Comparison of ENCODE assay signal across 27 cellular contexts in genomic region chrX:107480272-107480671, GRCh38. TPM values are rescaled to one million over a fixed set of nuclear protein-coding genes. Genes with fewer than 3 reads are reported as not detected.
DNase-seq lines count a peak whose midpoint lies in the region; ATAC-seq, FAIRE-seq and TF ChIP-seq lines count a peak whose summit lies in the region.
"Had no signal": no experiment of that assay in that cellular context is flagged by ENCODE, and none has a peak within 500 bp of the region (broad histone marks: within the 10 kb centered on the region; RNA-seq: fewer than 3 reads in every experiment).

No MANE protein-coding gene starts in this region.

- H3K36me3 Mint-ChIP-seq in activated CD8-positive, alpha-beta memory T cell treated with anti-CD3 and anti-CD28 coated beads, Interleukin-2, amount 10 ng/mL, durations not matched to agents 7 days and 5 days, result no peaks in the 10 kb centered on the region
- no peaks in the 10 kb centered on the region for H3K36me3 Mint-ChIP-seq in natural killer cell
- no peaks in the 10 kb centered on the region for H3K36me3 Mint-ChIP-seq in activated T-cell treated with anti-CD3 and anti-CD28 coated beads, Interleukin-2, amount 50 U/mL, for 24 hours (ENCODE audit: low read depth)
- H3K36me3 Mint-ChIP-seq in Calu3 (ENCODE audit: insufficient read depth, unreplicated experiment), result no peaks in the 10 kb centered on the region
- H3K36me3 Mint-ChIP-seq: activated naive CD8-positive, alpha-beta T cell; CD4-positive, CD25-positive, alpha-beta regulatory T cell had no signal

- H3K4me3 Mint-ChIP-seq in activated CD8-positive, alpha-beta memory T cell treated with anti-CD3 and anti-CD28 coated beads, Interleukin-2, amount 10 ng/mL, durations not matched to agents 7 days and 5 days, result no peak overlapping the region
- peak overlapping the region; percentile 56 for H3K4me3 Mint-ChIP-seq in natural killer cell
- H3K4me3 Mint-ChIP-seq in activated T-cell treated with anti-CD3 and anti-CD28 coated beads, Interleukin-2, amount 50 U/mL, for 24 hours, result no peak overlapping the region
- H3K4me3 Mint-ChIP-seq in Calu3 (ENCODE audit: low read depth, unreplicated experiment), result no peak overlapping the region
- H3K4me3 Mint-ChIP-seq: activated naive CD8-positive, alpha-beta T cell; activated T-helper 1 cell treated with anti-CD3 and anti-CD28 coated beads, Interleukin-12 subunit alpha, Interleukin-12 subunit beta, Interleukin-2, Interleukin-4 antibody, amounts not matched to agents 30 ng/mL and 10 ng/mL and 1 ng/mL, durations not matched to agents 14 hours and 24 hours and 36 hours; CD4-positive, CD25-positive, alpha-beta regulatory T cell; nephron progenitor cell; T-helper 2 cell treated with Interferon-gamma antibody and Interleukin-4, amounts not matched to agents 5 μg/mL and 100 μg/mL, for 36 hours had no signal

- CTCF ChIA-PET in activated CD8-positive, alpha-beta memory T cell treated with anti-CD3 and anti-CD28 coated beads, Interleukin-2, amount 10 ng/mL, durations not matched to agents 7 days and 5 days (lab: Charles Lee), result no interaction called here
- CTCF ChIA-PET in Calu3 (lab: Charles Lee), result interaction anchor here (0.7 kb wide), 1 partner anchor 346 kb away, joined by 3 read pairs; no protein-coding TSS in a partner anchor

- intact Hi-C loops in natural killer cell (cut with micrococcal nuclease) (loop anchor here (1.0 kb wide), 1 partner anchor 26 kb away; no protein-coding TSS in a partner anchor), Calu3 (cut with micrococcal nuclease; ENCODE audit: unreplicated experiment) (no loop called here)

- TF ChIP-seq CTCF in D721Med (IDR thresholded peaks at IDR 0.05; ENCODE audit: insufficient read depth, missing control alignments) (no peak), natural killer cell (IDR thresholded peaks at IDR 0.05) (no peak), Calu3 (IDR thresholded peaks at IDR 0.05; ENCODE audit: unreplicated experiment) (no peak)

- DNase-seq in activated CD8-positive, alpha-beta memory T cell treated with anti-CD3 and anti-CD28 coated beads, Interleukin-2, amount 10 ng/mL, durations not matched to agents 7 days and 5 days, result peak; percentile 43
- DNase-seq in activated CD8-positive, alpha-beta memory T cell treated with anti-CD3 and anti-CD28 coated beads, Interleukin-2, amount 50 U/mL, for 4 hours, result no peak
- DNase-seq in D721Med (ENCODE audit: insufficient read length, low spot score) (no peak), RPMI8226 (peak; percentile 58), natural killer cell (peak; percentile 17), NCI-H1694 (lab: John Stamatoyannopoulos, UW) (no peak), Calu3 (no peak)
- no peak for DNase-seq in activated T-cell treated with anti-CD3 and anti-CD28 coated beads, Interleukin-2, amount 50 U/mL, for 24 hours
- DNase-seq: AML-193; aorta; CD4-positive, CD25-positive, alpha-beta regulatory T cell; effector CD8-positive, alpha-beta T cell; H7; hypothalamus; Karpas-422; left cardiac atrium; mucosa of descending colon; NCI-H2081; NCI-H524 treated with DMSO at 0.1 percent for 48 hours; nephron progenitor cell; ovary; SIG-M5; stimulated activated naive CD4-positive, alpha-beta T cell treated with Interleukin-2 at 50 U/mL for 16 hours; testis had no signal

- BruUV-seq in Calu3 (replicated peaks; lab: Mats Ljungman, UMichigan), result no TSS peak

- peaks cover 2% of the 10 kb centered on the region for H3K4me1 Mint-ChIP-seq in activated CD8-positive, alpha-beta memory T cell treated with anti-CD3 and anti-CD28 coated beads, Interleukin-2, amount 10 ng/mL, durations not matched to agents 7 days and 5 days
- H3K4me1 Mint-ChIP-seq in natural killer cell (peaks cover 21 to 26% of the 10 kb centered on the region in 2 donors), Calu3 (ENCODE audit: low read depth, unreplicated experiment) (no peaks in the 10 kb centered on the region)
- peaks cover 3% of the 10 kb centered on the region for H3K4me1 Mint-ChIP-seq in activated T-cell treated with anti-CD3 and anti-CD28 coated beads, Interleukin-2, amount 50 U/mL, for 24 hours (ENCODE audit: low read depth)
- H3K4me1 Mint-ChIP-seq: CD4-positive, CD25-positive, alpha-beta regulatory T cell had no signal

- peak; percentile 25 for FAIRE-seq in D721Med (lab: Jason Lieb, UNC)

- peak; percentile 30 for ATAC-seq in activated CD8-positive, alpha-beta memory T cell treated with anti-CD3 and anti-CD28 coated beads, Interleukin-2, amount 10 ng/mL, durations not matched to agents 7 days and 5 days
- ATAC-seq in natural killer cell, result peak; percentile 77 to 91 (median 89)
- ATAC-seq: left cardiac atrium, mucosa of descending colon had no signal

- H3K27ac Mint-ChIP-seq in activated CD8-positive, alpha-beta memory T cell treated with anti-CD3 and anti-CD28 coated beads, Interleukin-2, amount 10 ng/mL, durations not matched to agents 7 days and 5 days, result no peak overlapping the region
- H3K27ac Mint-ChIP-seq in natural killer cell (peak overlapping the region in 1 of 2 donors; percentile 58), Calu3 (ENCODE audit: unreplicated experiment) (no peak overlapping the region)
- no peak overlapping the region for H3K27ac Mint-ChIP-seq in activated T-cell treated with anti-CD3 and anti-CD28 coated beads, Interleukin-2, amount 50 U/mL, for 24 hours
- H3K27ac Mint-ChIP-seq: activated naive CD8-positive, alpha-beta T cell; activated T-helper 1 cell treated with anti-CD3 and anti-CD28 coated beads, Interleukin-12 subunit alpha, Interleukin-12 subunit beta, Interleukin-2, Interleukin-4 antibody, amounts not matched to agents 30 ng/mL and 10 ng/mL and 1 ng/mL, durations not matched to agents 14 hours and 24 hours and 36 hours; CD4-positive, CD25-positive, alpha-beta regulatory T cell; nephron progenitor cell; T-helper 2 cell treated with Interferon-gamma antibody and Interleukin-4, amounts not matched to agents 5 μg/mL and 100 μg/mL, for 36 hours had no signal

- no peaks in the 10 kb centered on the region for H3K9me3 Mint-ChIP-seq in activated CD8-positive, alpha-beta memory T cell treated with anti-CD3 and anti-CD28 coated beads, Interleukin-2, amount 10 ng/mL, durations not matched to agents 7 days and 5 days (ENCODE audit: low read depth)
- H3K9me3 Mint-ChIP-seq in natural killer cell (no peaks in the 10 kb centered on the region), Calu3 (ENCODE audit: low read depth, unreplicated experiment) (no peaks in the 10 kb centered on the region)
- H3K9me3 Mint-ChIP-seq in activated T-cell treated with anti-CD3 and anti-CD28 coated beads, Interleukin-2, amount 50 U/mL, for 24 hours, result no peaks in the 10 kb centered on the region
- H3K9me3 Mint-ChIP-seq: activated T-helper 1 cell treated with anti-CD3 and anti-CD28 coated beads, Interleukin-12 subunit alpha, Interleukin-12 subunit beta, Interleukin-2, Interleukin-4 antibody, amounts not matched to agents 30 ng/mL and 10 ng/mL and 1 ng/mL, durations not matched to agents 14 hours and 24 hours and 36 hours; T-helper 2 cell treated with Interferon-gamma antibody and Interleukin-4, amounts not matched to agents 5 μg/mL and 100 μg/mL, for 36 hours had no signal

- peaks cover 17% of the 10 kb centered on the region for H3K27me3 Mint-ChIP-seq in activated CD8-positive, alpha-beta memory T cell treated with anti-CD3 and anti-CD28 coated beads, Interleukin-2, amount 10 ng/mL, durations not matched to agents 7 days and 5 days
- H3K27me3 Mint-ChIP-seq in natural killer cell (ENCODE audit: low read depth in 2 of 2), result peaks cover 10 to 47% of the 10 kb centered on the region in 2 donors
- peaks cover 49% of the 10 kb centered on the region for H3K27me3 Mint-ChIP-seq in activated T-cell treated with anti-CD3 and anti-CD28 coated beads, Interleukin-2, amount 50 U/mL, for 24 hours
- H3K27me3 Mint-ChIP-seq in Calu3 (ENCODE audit: unreplicated experiment), result peaks cover 34% of the 10 kb centered on the region
- H3K27me3 Mint-ChIP-seq: activated naive CD8-positive, alpha-beta T cell had no signal

RNA-seq across cellular contexts. Expression of gene FRMPD3, which starts 30.8 kb away (rescaled TPM):
- not detected for total RNA-seq in activated CD8-positive, alpha-beta memory T cell treated with anti-CD3 and anti-CD28 coated beads, Interleukin-2, amount 10 ng/mL, durations not matched to agents 7 days and 5 days
- 10 to 100 TPM in 1 of 3 donors, 1 to 10 TPM in 2; 6.0 to 12.4 (median 8.2) TPM for total RNA-seq in natural killer cell
- total RNA-seq in Calu3 (2022), result 0.99 and 1.0 TPM in 2 replicates
- total RNA-seq: activated T-helper 1 cell treated with anti-CD3 and anti-CD28 coated beads, Interleukin-12 subunit alpha, Interleukin-12 subunit beta, Interleukin-2, Interleukin-4 antibody, amounts not matched to agents 30 ng/mL and 10 ng/mL and 1 ng/mL, durations not matched to agents 14 hours and 24 hours and 36 hours; CD4-positive, CD25-positive, alpha-beta regulatory T cell had no signal

Comparison
In these comparisons a context has a peak if more than half of its experiments do, and no peak if none do; other contexts are left out.
1. DNase-seq: peak in activated CD8-positive, alpha-beta memory T cell treated with anti-CD3 and anti-CD28 coated beads, Interleukin-2, amount 10 ng/mL, durations not matched to agents 7 days and 5 days (single experiment), RPMI8226 (single experiment) and natural killer cell (single experiment); none in activated CD8-positive, alpha-beta memory T cell treated with anti-CD3 and anti-CD28 coated beads, Interleukin-2, amount 50 U/mL, for 4 hours (single experiment), D721Med (single experiment), activated T-cell treated with anti-CD3 and anti-CD28 coated beads, Interleukin-2, amount 50 U/mL, for 24 hours (single experiment), NCI-H1694 (single experiment) and Calu3 (single experiment).